In the genomic region with DNA sequence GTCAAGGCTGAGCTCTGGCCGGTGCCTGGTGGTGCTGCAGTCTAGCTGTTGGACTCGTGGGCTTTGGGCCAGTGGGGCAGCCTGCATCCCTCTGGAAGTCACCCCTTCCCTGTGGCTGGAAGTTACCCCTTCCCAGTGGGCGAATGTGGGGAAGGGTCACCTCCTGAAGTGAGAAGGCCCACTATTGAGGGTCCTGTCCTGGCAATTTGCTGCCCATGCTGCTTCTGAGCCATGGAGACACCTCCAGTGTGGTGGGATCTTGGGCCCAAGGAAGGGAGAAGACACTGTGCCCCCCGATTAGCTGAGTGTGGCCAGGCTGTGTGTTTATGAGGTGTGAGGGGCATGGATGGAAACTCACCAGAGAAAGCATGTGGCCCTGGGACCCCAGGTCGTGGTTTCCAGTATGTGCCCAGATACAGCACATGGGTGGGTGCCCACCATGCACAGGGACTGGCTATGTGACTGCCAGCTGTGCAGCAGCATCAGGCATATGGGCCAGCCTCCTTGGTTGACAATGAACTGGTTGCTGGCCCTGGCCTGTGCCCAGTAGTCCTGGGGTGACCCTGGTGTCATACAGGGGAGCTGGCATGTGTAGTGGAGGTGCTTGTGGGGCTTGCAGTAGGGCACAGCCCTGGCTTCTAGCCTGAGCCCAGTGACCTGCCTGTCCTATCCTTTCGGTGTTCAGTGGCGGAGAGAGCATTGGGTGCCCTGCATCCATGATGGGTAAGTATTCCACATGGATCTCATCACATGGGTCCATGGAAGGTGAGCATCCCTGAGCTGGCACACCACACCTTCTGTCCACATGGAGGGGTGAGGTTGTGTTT, we compare ENCODE assay signal across 14 cellular contexts.
DNase-seq lines count a peak whose midpoint lies in the region; ATAC-seq and TF ChIP-seq lines count a peak whose summit lies in the region.
"Had no signal": no experiment of that assay in that cellular context is flagged by ENCODE, and none has a peak within 500 bp of the region (broad histone marks: within the 10 kb centered on the region; RNA-seq: fewer than 3 reads in every experiment).

No MANE protein-coding gene starts in this region.

- no peaks in the 10 kb centered on the region for H4K20me1 ChIP-seq in DND-41 (ENCODE audit: insufficient read depth, low read length)
- H4K20me1 ChIP-seq in smooth muscle cell (ENCODE audit: low read depth) = no peaks in the 10 kb centered on the region

- H3K4me1 ChIP-seq in DND-41 (ENCODE audit: insufficient read depth, low read length) = no peaks in the 10 kb centered on the region
- no peaks in the 10 kb centered on the region for H3K4me1 ChIP-seq in ovary (ENCODE audit: insufficient read depth)
- H3K4me1 ChIP-seq in smooth muscle cell (ENCODE audit: low read depth) = no peaks in the 10 kb centered on the region

- intact Hi-C loops in head of caudate nucleus (cut with DNase I) = no loop called here
- intact Hi-C loops in ovary (cut with DNase I) = no loop called here

- POLR2A ChIA-PET in WTC11 (lab: Charles Lee) = no interaction called here

- no peak overlapping the region for H3K27ac ChIP-seq in DND-41 (ENCODE audit: low read length)
- H3K27ac ChIP-seq in ovary = no peak overlapping the region
- no peak overlapping the region for H3K27ac ChIP-seq in smooth muscle cell (ENCODE audit: low read depth)
- H3K27ac ChIP-seq: skin epidermis had no signal

- H3K4me3 Mint-ChIP-seq in WTC11 = no peak overlapping the region
- H3K4me3 Mint-ChIP-seq in activated naive CD8-positive, alpha-beta T cell treated with anti-CD3 and anti-CD28 coated beads, Interleukin-2, amount 50 U/mL, for 24 hours = no peak overlapping the region
- H3K4me3 Mint-ChIP-seq: GM23338; neural crest cell; stimulated activated naive CD8-positive, alpha-beta T cell treated with anti-CD3 and anti-CD28 coated beads, Interleukin-15, amount 100 ng/mL, for 72 hours had no signal

- DNase-seq in DND-41 (peak; percentile 1), WTC11 (ENCODE audit: low spot score) (peak; percentile 1), head of caudate nucleus (peak in 27 of 42 donors; percentile 0 to 36 (median 7)), ovary (peak in 4 of 5 donors; percentile 3 to 9 (median 7)), smooth muscle cell (lab: John Stamatoyannopoulos, UW; ENCODE audit: unreplicated experiment) (no peak), KBM-7 (no peak)
- DNase-seq in stimulated activated CD4-positive, alpha-beta T cell treated with anti-CD3 and anti-CD28 coated beads, Interleukin-4, amount 100 ng/mL, for 1 hour = no peak
- DNase-seq in activated naive CD8-positive, alpha-beta T cell treated with anti-CD3 and anti-CD28 coated beads, Interleukin-2, amount 50 U/mL, for 24 hours = no peak
- DNase-seq: anterior cingulate cortex, NCI-H1105 had no signal

- no peak for TF ChIP-seq EP300 in ovary (IDR thresholded peaks at IDR 0.05)

- H3K4me2 ChIP-seq in DND-41 (ENCODE audit: insufficient read depth, low read length) (no peak overlapping the region), smooth muscle cell (no peak overlapping the region)
- H3K4me2 ChIP-seq: GM23338 had no signal

- 66 to 74% (median 70%) methylated on average over 6 to 7 of the region's 7 CpGs for WGBS in ovary, 3 donors
- WGBS in smooth muscle cell (ENCODE audit: low lambda C conversion rate) = 68% methylated on average over 7 of the region's 7 CpGs

- no peak for TF ChIP-seq POLR2A in ovary (IDR thresholded peaks at IDR 0.05)

- no peak for TF ChIP-seq CTCF in DND-41 (IDR thresholded peaks at IDR 0.05; ENCODE audit: borderline replicate concordance, extremely low read depth, low read length, poor library complexity, severe bottlenecking)
- TF ChIP-seq CTCF in WTC11 (IDR thresholded peaks at IDR 0.05) = no peak
- TF ChIP-seq CTCF in ovary (IDR thresholded peaks at IDR 0.05) = no peak
- no peak for TF ChIP-seq CTCF in smooth muscle cell (IDR thresholded peaks at IDR 0.05; ENCODE audit: borderline replicate concordance, insufficient read depth, poor library complexity, severe bottlenecking)

- in situ Hi-C loops in KBM-7 (cut with MboI; ENCODE audit: low pct_unique_long_range_greater_than_20kb, low sequenced_read_pairs) = no loop called here

- no peak overlapping the region for H2AFZ ChIP-seq in DND-41 (ENCODE audit: low read depth, low read length)
- no peak overlapping the region for H2AFZ ChIP-seq in smooth muscle cell (ENCODE audit: low read depth)
- H2AFZ ChIP-seq: GM23338 had no signal

- H3K36me3 ChIP-seq in DND-41 (ENCODE audit: insufficient read depth, low read length) (no peaks in the 10 kb centered on the region), ovary (no peaks in the 10 kb centered on the region), smooth muscle cell (ENCODE audit: low read depth) (no peaks in the 10 kb centered on the region)

- CTCF ChIA-PET in WTC11 (lab: Charles Lee) = no interaction called here

- H3K4me3 ChIP-seq in DND-41 (ENCODE audit: low read depth in 1 of 2, low read length in 2 of 2) (no peak overlapping the region), ovary (no peak overlapping the region), smooth muscle cell (no peak overlapping the region)
- H3K4me3 ChIP-seq: GM23338, skin epidermis had no signal

- no peak overlapping the region for H3K9ac ChIP-seq in DND-41 (ENCODE audit: low read depth, low read length)
- H3K9ac ChIP-seq in smooth muscle cell (ENCODE audit: low read depth) = no peak overlapping the region

- no peaks in the 10 kb centered on the region for H3F3A ChIP-seq in smooth muscle cell (ENCODE audit: low read depth)

- no peaks in the 10 kb centered on the region for H3K4me1 Mint-ChIP-seq in WTC11
- no peaks in the 10 kb centered on the region for H3K4me1 Mint-ChIP-seq in activated naive CD8-positive, alpha-beta T cell treated with anti-CD3 and anti-CD28 coated beads, Interleukin-2, amount 50 U/mL, for 24 hours
- H3K4me1 Mint-ChIP-seq: GM23338; neural crest cell; stimulated activated naive CD8-positive, alpha-beta T cell treated with anti-CD3 and anti-CD28 coated beads, Interleukin-15, amount 100 ng/mL, for 72 hours had no signal

- ATAC-seq in DND-41 (ENCODE audit: insufficient read depth, low read depth) = no peak
- no peak for ATAC-seq in WTC11
- ATAC-seq in activated naive CD8-positive, alpha-beta T cell treated with anti-CD3 and anti-CD28 coated beads, Interleukin-2, amount 50 U/mL, for 24 hours = no peak
- ATAC-seq: GM23338; stimulated activated naive CD8-positive, alpha-beta T cell treated with anti-CD3 and anti-CD28 coated beads, Interleukin-15, amount 100 ng/mL, for 72 hours had no signal

- no peaks in the 10 kb centered on the region for H3K27me3 ChIP-seq in DND-41 (ENCODE audit: insufficient read depth, low read length, poor library complexity)
- no peaks in the 10 kb centered on the region for H3K27me3 ChIP-seq in ovary
- no peaks in the 10 kb centered on the region for H3K27me3 ChIP-seq in smooth muscle cell (ENCODE audit: low read depth)

- peaks cover 61% of the 10 kb centered on the region for H3K36me3 Mint-ChIP-seq in WTC11
- no peaks in the 10 kb centered on the region for H3K36me3 Mint-ChIP-seq in activated naive CD8-positive, alpha-beta T cell treated with anti-CD3 and anti-CD28 coated beads, Interleukin-2, amount 50 U/mL, for 24 hours (ENCODE audit: low read depth)

- H3K9me3 ChIP-seq in DND-41 (ENCODE audit: insufficient read depth, low read length, severe bottlenecking) (peaks cover 64% of the 10 kb centered on the region), ovary (peaks cover 0 to 3% of the 10 kb centered on the region in 2 donors), smooth muscle cell (replicated peaks; ENCODE audit: low read depth) (peaks cover 4% of the 10 kb centered on the region)

- peaks cover 59% of the 10 kb centered on the region for H3K9me3 Mint-ChIP-seq in WTC11
- peaks cover 19% of the 10 kb centered on the region for H3K9me3 Mint-ChIP-seq in activated naive CD8-positive, alpha-beta T cell treated with anti-CD3 and anti-CD28 coated beads, Interleukin-2, amount 50 U/mL, for 24 hours

- H3K27me3 Mint-ChIP-seq in WTC11 (ENCODE audit: low read depth) = peaks cover 12% of the 10 kb centered on the region
- H3K27me3 Mint-ChIP-seq in activated naive CD8-positive, alpha-beta T cell treated with anti-CD3 and anti-CD28 coated beads, Interleukin-2, amount 50 U/mL, for 24 hours = no peaks in the 10 kb centered on the region
- H3K27me3 Mint-ChIP-seq: stimulated activated naive CD8-positive, alpha-beta T cell treated with anti-CD3 and anti-CD28 coated beads, Interleukin-15, amount 100 ng/mL, for 72 hours had no signal

- H3K79me2 ChIP-seq in DND-41 (ENCODE audit: insufficient read depth, low read length) (no peaks in the 10 kb centered on the region), smooth muscle cell (ENCODE audit: low read depth) (no peaks in the 10 kb centered on the region)

- H3K27ac Mint-ChIP-seq in WTC11 = no peak overlapping the region
- no peak overlapping the region for H3K27ac Mint-ChIP-seq in activated naive CD8-positive, alpha-beta T cell treated with anti-CD3 and anti-CD28 coated beads, Interleukin-2, amount 50 U/mL, for 24 hours
- H3K27ac Mint-ChIP-seq: GM23338; stimulated activated naive CD8-positive, alpha-beta T cell treated with anti-CD3 and anti-CD28 coated beads, Interleukin-15, amount 100 ng/mL, for 72 hours had no signal

TF ChIP-seq in WTC11, 78 proteins besides CTCF, POLR2A, EP300 and RAD21 (continues in another document):
- TF ChIP-seq IRF2 (CRISPR knock-in tag; IDR thresholded peaks at IDR 0.05; ENCODE audit: borderline replicate concordance, low read depth) (no peak), ZNF317 (CRISPR knock-in tag; IDR thresholded peaks at IDR 0.05; ENCODE audit: borderline replicate concordance, low read depth) (no peak)
- TF ChIP-seq, protein P1, sequence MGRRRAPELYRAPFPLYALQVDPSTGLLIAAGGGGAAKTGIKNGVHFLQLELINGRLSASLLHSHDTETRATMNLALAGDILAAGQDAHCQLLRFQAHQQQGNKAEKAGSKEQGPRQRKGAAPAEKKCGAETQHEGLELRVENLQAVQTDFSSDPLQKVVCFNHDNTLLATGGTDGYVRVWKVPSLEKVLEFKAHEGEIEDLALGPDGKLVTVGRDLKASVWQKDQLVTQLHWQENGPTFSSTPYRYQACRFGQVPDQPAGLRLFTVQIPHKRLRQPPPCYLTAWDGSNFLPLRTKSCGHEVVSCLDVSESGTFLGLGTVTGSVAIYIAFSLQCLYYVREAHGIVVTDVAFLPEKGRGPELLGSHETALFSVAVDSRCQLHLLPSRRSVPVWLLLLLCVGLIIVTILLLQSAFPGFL (CRISPR knock-in tag; IDR thresholded peaks at IDR 0.05; ENCODE audit: borderline replicate concordance) = no peak
- TF ChIP-seq, protein P2, sequence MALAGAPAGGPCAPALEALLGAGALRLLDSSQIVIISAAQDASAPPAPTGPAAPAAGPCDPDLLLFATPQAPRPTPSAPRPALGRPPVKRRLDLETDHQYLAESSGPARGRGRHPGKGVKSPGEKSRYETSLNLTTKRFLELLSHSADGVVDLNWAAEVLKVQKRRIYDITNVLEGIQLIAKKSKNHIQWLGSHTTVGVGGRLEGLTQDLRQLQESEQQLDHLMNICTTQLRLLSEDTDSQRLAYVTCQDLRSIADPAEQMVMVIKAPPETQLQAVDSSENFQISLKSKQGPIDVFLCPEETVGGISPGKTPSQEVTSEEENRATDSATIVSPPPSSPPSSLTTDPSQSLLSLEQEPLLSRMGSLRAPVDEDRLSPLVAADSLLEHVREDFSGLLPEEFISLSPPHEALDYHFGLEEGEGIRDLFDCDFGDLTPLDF (CRISPR knock-in tag; IDR thresholded peaks at IDR 0.05) = no peak

Comparison
In these comparisons a context has a peak if more than half of its experiments do, and no peak if none do; other contexts are left out.
1. DNase-seq: peak in DND-41 (single experiment), WTC11 (single experiment), head of caudate nucleus (27 of 42) and ovary (4 of 5); none in smooth muscle cell (single experiment), KBM-7 (single experiment), stimulated activated CD4-positive, alpha-beta T cell treated with anti-CD3 and anti-CD28 coated beads, Interleukin-4, amount 100 ng/mL, for 1 hour (single experiment) and activated naive CD8-positive, alpha-beta T cell treated with anti-CD3 and anti-CD28 coated beads, Interleukin-2, amount 50 U/mL, for 24 hours (single experiment).